Comparison of ENCODE assay signal across 11 cellular contexts in genomic region chr22:23204541-23205157, GRCh38. TPM values are rescaled to one million over a fixed set of nuclear protein-coding genes. Genes with fewer than 3 reads are reported as not detected.
A peak's percentile ranks its signal among the peaks of the same experiment; 100 is the strongest.
DNase-seq lines count a peak whose midpoint lies in the region; ATAC-seq and TF ChIP-seq lines count a peak whose summit lies in the region.
"Had no signal": no experiment of that assay in that cellular context is flagged by ENCODE, and none has a peak within 500 bp of the region (broad histone marks: within the 10 kb centered on the region; RNA-seq: fewer than 3 reads in every experiment).

No MANE protein-coding gene starts in this region.

- peak; percentile 68 to 73 for ATAC-seq in lower lobe of right lung
- ATAC-seq in upper lobe of left lung (ENCODE audit: low FRiP score in 2 of 2) = peak; percentile 36 to 69
- no peak for ATAC-seq in GM21717 (IDR thresholded peaks at IDR 0.05; ENCODE audit: unreplicated experiment)
- ATAC-seq in HG02852 (IDR thresholded peaks at IDR 0.05; ENCODE audit: unreplicated experiment) = no peak

- H3K9me3 ChIP-seq in lower lobe of right lung = no peaks in the 10 kb centered on the region
- no peaks in the 10 kb centered on the region for H3K9me3 ChIP-seq in upper lobe of left lung

- H3K27ac ChIP-seq in lower lobe of right lung = no peak overlapping the region
- no peak overlapping the region for H3K27ac ChIP-seq in upper lobe of left lung

- DNase-seq in NCI-H2171 treated with DMSO at 0.1 percent for 48 hours (lab: John Stamatoyannopoulos, UW) = peak; percentile 39
- no peak for DNase-seq in NCI-H2171 (lab: John Stamatoyannopoulos, UW)
- peak; percentile 93 for DNase-seq in cerebellar cortex (ENCODE audit: low spot score)
- peak; percentile 52 for DNase-seq in lower lobe of right lung
- DNase-seq in upper lobe of left lung = peak in 1 of 2 donors; percentile 66
- no peak for DNase-seq in dermis blood vessel endothelial cell
- DNase-seq: activated naive CD8-positive, alpha-beta T cell treated with anti-CD3 and anti-CD28 coated beads for 36 hours; mesenchymal stem cell; stimulated activated CD4-positive, alpha-beta T cell treated with anti-CD3 and anti-CD28 coated beads, Interleukin-1b, Interleukin-23, amount 100 ng/mL, for 48 hours had no signal

- no peak for TF ChIP-seq EP300 in upper lobe of left lung (IDR thresholded peaks at IDR 0.05)

- intact Hi-C loops in lower lobe of right lung (cut with DNase I) = no loop called here

- TF ChIP-seq POLR2A in upper lobe of left lung (IDR thresholded peaks at IDR 0.05) = no peak

- H3K4me1 ChIP-seq in lower lobe of right lung (peaks cover 26% of the 10 kb centered on the region), upper lobe of left lung (peaks cover 7 to 24% (median 11%) of the 10 kb centered on the region in 4 donors)

- WGBS in upper lobe of left lung, 2 donors = 56 to 59% methylated on average over 7 to 11 of the region's 11 CpGs

- TF ChIP-seq CTCF in lower lobe of right lung (IDR thresholded peaks at IDR 0.05) (no peak), upper lobe of left lung (IDR thresholded peaks at IDR 0.05) (no peak)

- H3K36me3 ChIP-seq in lower lobe of right lung (no peaks in the 10 kb centered on the region), upper lobe of left lung (peaks cover 0 to 18% (median 0%) of the 10 kb centered on the region in 4 donors)

- H3K4me3 ChIP-seq in lower lobe of right lung (no peak overlapping the region), upper lobe of left lung (no peak overlapping the region)

- no peaks in the 10 kb centered on the region for H3K27me3 ChIP-seq in lower lobe of right lung (ENCODE audit: low read depth)
- no peaks in the 10 kb centered on the region for H3K27me3 ChIP-seq in upper lobe of left lung

RNA-seq across cellular contexts. Expression of gene BCR, which starts 24.3 kb away (rescaled TPM):
- total RNA-seq in lower lobe of right lung (57.2 TPM), upper lobe of left lung (100 to 1,000 TPM in 1 of 6 donors, 10 to 100 TPM in 5; 47.1 to 105 (median 68.6) TPM), dermis blood vessel endothelial cell (186 and 288 TPM in 2 replicates)

RNA-seq across cellular contexts. Expression of gene RAB36, which starts 59.4 kb away (rescaled TPM):
- total RNA-seq in lower lobe of right lung (9.6 TPM), upper lobe of left lung (10 to 100 TPM in 1 of 6 donors, 1 to 10 TPM in 5; 2.6 to 17.5 (median 8.4) TPM), dermis blood vessel endothelial cell (0.34 and 0.70 TPM in 2 replicates)

Comparison
In these comparisons a context has a peak if more than half of its experiments do, and no peak if none do; other contexts are left out.
1. DNase-seq: peak in NCI-H2171 treated with DMSO at 0.1 percent for 48 hours (single experiment), cerebellar cortex (single experiment) and lower lobe of right lung (single experiment); none in NCI-H2171 (single experiment) and dermis blood vessel endothelial cell (single experiment).
2. ATAC-seq: peak in lower lobe of right lung (2 of 2) and upper lobe of left lung (2 of 2); none in GM21717 (single experiment) and HG02852 (single experiment).